Comparison of ENCODE assay signal across 15 cellular contexts in the genomic region with DNA sequence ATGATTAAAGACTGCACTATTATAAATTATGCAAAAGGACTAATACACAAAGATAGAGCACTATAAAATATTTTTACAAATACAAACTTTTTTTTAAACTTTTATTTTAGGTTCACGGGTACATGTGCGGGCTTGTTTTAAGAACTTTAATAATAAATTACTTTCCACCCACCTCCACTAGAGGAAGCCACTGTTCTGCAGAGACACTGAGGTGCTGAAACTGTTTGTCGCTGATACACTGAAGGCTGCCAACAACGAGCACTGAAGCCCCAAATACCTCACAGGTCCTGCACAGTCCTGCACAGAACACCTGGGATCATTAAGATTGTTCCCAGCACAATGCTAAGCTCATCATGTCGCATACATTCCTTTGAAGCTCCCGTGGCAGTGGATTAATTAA. TPM values are rescaled to one million over a fixed set of nuclear protein-coding genes. Genes with fewer than 3 reads are reported as not detected.
DNase-seq lines count a peak whose midpoint lies in the region; ATAC-seq and TF ChIP-seq lines count a peak whose summit lies in the region.
"Had no signal": no experiment of that assay in that cellular context is flagged by ENCODE, and none has a peak within 500 bp of the region (broad histone marks: within the 10 kb centered on the region; RNA-seq: fewer than 3 reads in every experiment).

No MANE protein-coding gene starts in this region.

- peaks cover 74% of the 10 kb centered on the region for H3K36me3 Mint-ChIP-seq in MCF 10A (ENCODE audit: insufficient read depth, unreplicated experiment)
- H3K36me3 Mint-ChIP-seq in naive thymus-derived CD4-positive, alpha-beta T cell: peaks cover 0 to 41% (median 26%) of the 10 kb centered on the region in 5 donors
- peaks cover 29% of the 10 kb centered on the region for H3K36me3 Mint-ChIP-seq in activated CD8-positive, alpha-beta memory T cell treated with anti-CD3 and anti-CD28 coated beads, Interleukin-2, amount 10 ng/mL, durations not matched to agents 7 days and 5 days

- no TSS peak for BruUV-seq in mammary epithelial cell (replicated peaks; lab: Mats Ljungman, UMichigan)
- no TSS peak for BruUV-seq in MCF 10A (replicated peaks; lab: Mats Ljungman, UMichigan)

- TF ChIP-seq CTCF in mammary epithelial cell (conservative IDR thresholded peaks at IDR 0.05 in 1 of 2, IDR thresholded peaks at IDR 0.05 in 1 of 2; ENCODE audit: extremely low read depth in 1 of 2, insufficient read depth in 1 of 2, low read depth in 1 of 2, low read length in 2 of 2) (peak; percentile 24 to 53), MCF 10A (IDR thresholded peaks at IDR 0.05; ENCODE audit: unreplicated experiment) (no peak), GM13977 (IDR thresholded peaks at IDR 0.05; ENCODE audit: extremely low read depth, insufficient read depth, missing control alignments) (peak; percentile 10)

- 0 out of 3 replicates have a peak, but pooled peaks have one; percentile 17 for ATAC-seq in SK-N-SH treated with all-trans-retinoic acid at 6 μM for 48 hours
- peak; percentile 75 for ATAC-seq in naive thymus-derived CD4-positive, alpha-beta T cell
- ATAC-seq in activated CD8-positive, alpha-beta memory T cell treated with anti-CD3 and anti-CD28 coated beads, Interleukin-2, amount 10 ng/mL, durations not matched to agents 7 days and 5 days: no peak
- ATAC-seq: Panc1 had no signal

- H3K36me3 ChIP-seq in mammary epithelial cell (ENCODE audit: insufficient read depth, low read length): peaks cover 4% of the 10 kb centered on the region
- H3K36me3 ChIP-seq in naive thymus-derived CD4-positive, alpha-beta T cell (ENCODE audit: control insufficient read depth in 2 of 3, insufficient read depth in 3 of 3, low read length in 3 of 3): peaks cover 0 to 12% (median 4%) of the 10 kb centered on the region in 3 experiments

- H3K4me1 ChIP-seq in mammary epithelial cell (ENCODE audit: insufficient read depth, low read length): peaks cover 5% of the 10 kb centered on the region
- peaks cover 0 to 1% of the 10 kb centered on the region in 2 donors for H3K4me1 ChIP-seq in naive thymus-derived CD4-positive, alpha-beta T cell (ENCODE audit: control insufficient read depth in 2 of 2, insufficient read depth in 2 of 2, low read length in 2 of 2)
- H3K4me1 ChIP-seq: Caco-2 had no signal

- no peaks in the 10 kb centered on the region for H3K79me2 ChIP-seq in mammary epithelial cell (ENCODE audit: insufficient read depth, low read length)

- H3K4me2 ChIP-seq in mammary epithelial cell (ENCODE audit: insufficient read depth, low read depth, low read length): peak overlapping the region; percentile 47
- H3K4me2 ChIP-seq: BLaER1 treated with 17β-estradiol and CSF1 and Interleukin-3, amounts not matched to agents 10 nM and 100 nM had no signal

- CTCF ChIA-PET in mammary epithelial cell (lab: Charles Lee; ENCODE audit: low non-redundant PET): no interaction called here
- CTCF ChIA-PET in MCF 10A (lab: Yijun Ruan, JAX): interaction anchor here (0.7 to 3.9 kb wide), 9 partner anchors 9 to 690 kb away, joined by 3 to 14 read pairs (median 3); no protein-coding TSS in a partner anchor
- CTCF ChIA-PET in naive thymus-derived CD4-positive, alpha-beta T cell (lab: Charles Lee): interaction anchor here (0.7 to 2.1 kb wide), 5 partner anchors 12 to 687 kb away, joined by 3 to 46 read pairs (median 8); no protein-coding TSS in a partner anchor
- CTCF ChIA-PET in activated CD8-positive, alpha-beta memory T cell treated with anti-CD3 and anti-CD28 coated beads, Interleukin-2, amount 10 ng/mL, durations not matched to agents 7 days and 5 days (lab: Charles Lee): no interaction called here

- POLR2A ChIA-PET in MCF 10A (lab: Yijun Ruan, JAX): interaction anchor here (1.0 to 4.1 kb wide), 2 partner anchors 9 to 20 kb away, joined by 3 to 30 read pairs; a partner anchor contains a TSS
- POLR2A ChIA-PET in naive thymus-derived CD4-positive, alpha-beta T cell (lab: Charles Lee): interaction anchor here (0.7 to 3.4 kb wide), 7 partner anchors 9 to 1476 kb away, joined by 3 to 69 read pairs (median 3); a partner anchor contains a TSS

- no peaks in the 10 kb centered on the region for H3K27me3 ChIP-seq in mammary epithelial cell (ENCODE audit: insufficient read depth, low read length)
- no peaks in the 10 kb centered on the region for H3K27me3 ChIP-seq in naive thymus-derived CD4-positive, alpha-beta T cell (ENCODE audit: control insufficient read depth in 2 of 2, insufficient read depth in 2 of 2, low read length in 2 of 2)
- H3K27me3 ChIP-seq: BLaER1 treated with 17β-estradiol and CSF1 and Interleukin-3, amounts not matched to agents 10 nM and 100 nM had no signal

- H2AFZ ChIP-seq in mammary epithelial cell (ENCODE audit: low read depth, low read length): peak overlapping the region; percentile 56

- intact Hi-C loops in mammary epithelial cell (cut with micrococcal nuclease): loop anchor here (1.0 to 10.0 kb wide), 3 partner anchors 84 to 690 kb away; a partner anchor contains a TSS
- intact Hi-C loops in MCF 10A (cut with micrococcal nuclease): no loop called here
- intact Hi-C loops in naive thymus-derived CD4-positive, alpha-beta T cell (cut with micrococcal nuclease): loop anchor here (1.0 to 10.0 kb wide), 3 partner anchors 16 to 778 kb away; a partner anchor contains a TSS

- H3K4me3 Mint-ChIP-seq in MCF 10A (ENCODE audit: unreplicated experiment): no peak overlapping the region
- H3K4me3 Mint-ChIP-seq in naive thymus-derived CD4-positive, alpha-beta T cell: no peak overlapping the region
- no peak overlapping the region for H3K4me3 Mint-ChIP-seq in activated CD8-positive, alpha-beta memory T cell treated with anti-CD3 and anti-CD28 coated beads, Interleukin-2, amount 10 ng/mL, durations not matched to agents 7 days and 5 days

- H4K20me1 ChIP-seq in mammary epithelial cell (ENCODE audit: insufficient read depth, low read length): no peaks in the 10 kb centered on the region

- dilution Hi-C loops in mammary epithelial cell (cut with HindIII; ENCODE audit: low sequenced_read_pairs): no loop called here

- no peak overlapping the region for H3K4me3 ChIP-seq in mammary epithelial cell (replicated peaks in 1 of 3; ENCODE audit: insufficient read depth in 1 of 3, low read depth in 2 of 3, low read length in 3 of 3)
- H3K4me3 ChIP-seq in naive thymus-derived CD4-positive, alpha-beta T cell (ENCODE audit: low read length): no peak overlapping the region
- H3K4me3 ChIP-seq: BLaER1 treated with 17β-estradiol and CSF1 and Interleukin-3, amounts not matched to agents 10 nM and 100 nM had no signal

- in situ Hi-C loops in mammary epithelial cell (cut with MboI; ENCODE audit: low sequenced_read_pairs in 2 of 2): no loop called here
- in situ Hi-C loops in GM13977 (cut with MboI; ENCODE audit: low pct_unique_long_range_greater_than_20kb, low sequenced_read_pairs, unreplicated experiment): no loop called here

- no peak overlapping the region for H3K9ac ChIP-seq in mammary epithelial cell (ENCODE audit: insufficient read depth, low read length)
- H3K9ac ChIP-seq: BLaER1 treated with 17β-estradiol and CSF1 and Interleukin-3, amounts not matched to agents 10 nM and 100 nM had no signal

- no peaks in the 10 kb centered on the region for H3K27me3 Mint-ChIP-seq in MCF 10A (ENCODE audit: insufficient read depth, unreplicated experiment)
- H3K27me3 Mint-ChIP-seq in naive thymus-derived CD4-positive, alpha-beta T cell: no peaks in the 10 kb centered on the region
- no peaks in the 10 kb centered on the region for H3K27me3 Mint-ChIP-seq in activated CD8-positive, alpha-beta memory T cell treated with anti-CD3 and anti-CD28 coated beads, Interleukin-2, amount 10 ng/mL, durations not matched to agents 7 days and 5 days

- H3K9me3 Mint-ChIP-seq in MCF 10A (ENCODE audit: unreplicated experiment): no peaks in the 10 kb centered on the region
- peaks cover 0 to 4% (median 0%) of the 10 kb centered on the region in 11 donors for H3K9me3 Mint-ChIP-seq in naive thymus-derived CD4-positive, alpha-beta T cell
- no peaks in the 10 kb centered on the region for H3K9me3 Mint-ChIP-seq in activated CD8-positive, alpha-beta memory T cell treated with anti-CD3 and anti-CD28 coated beads, Interleukin-2, amount 10 ng/mL, durations not matched to agents 7 days and 5 days (ENCODE audit: low read depth)

- peak overlapping the region; percentile 40 for H3K27ac ChIP-seq in mammary epithelial cell (ENCODE audit: insufficient read depth, low read depth, low read length)
- H3K27ac ChIP-seq in naive thymus-derived CD4-positive, alpha-beta T cell (ENCODE audit: low read depth, low read length): peak overlapping the region; percentile 32
- H3K27ac ChIP-seq: BLaER1 treated with 17β-estradiol and CSF1 and Interleukin-3, amounts not matched to agents 10 nM and 100 nM had no signal

- 33% methylated on average over 6 of the region's 6 CpGs for WGBS in mammary epithelial cell (ENCODE audit: low coverage, missing lambda C conversion rate)

- H3K27ac Mint-ChIP-seq in MCF 10A (ENCODE audit: low read depth, unreplicated experiment): no peak overlapping the region
- peak overlapping the region in 8 of 9 donors; percentile 65 to 96 (median 85) for H3K27ac Mint-ChIP-seq in naive thymus-derived CD4-positive, alpha-beta T cell
- H3K27ac Mint-ChIP-seq in activated CD8-positive, alpha-beta memory T cell treated with anti-CD3 and anti-CD28 coated beads, Interleukin-2, amount 10 ng/mL, durations not matched to agents 7 days and 5 days: no peak overlapping the region

- H3K9me3 ChIP-seq in mammary epithelial cell (replicated peaks; ENCODE audit: insufficient read depth, low read length): no peaks in the 10 kb centered on the region
- H3K9me3 ChIP-seq in naive thymus-derived CD4-positive, alpha-beta T cell (ENCODE audit: control insufficient read depth in 2 of 3, low read length in 3 of 3): no peaks in the 10 kb centered on the region
- H3K9me3 ChIP-seq: Caco-2 had no signal

- peaks cover 5% of the 10 kb centered on the region for H3K4me1 Mint-ChIP-seq in MCF 10A (ENCODE audit: insufficient read depth, unreplicated experiment)
- peaks cover 8 to 32% (median 18%) of the 10 kb centered on the region in 7 donors for H3K4me1 Mint-ChIP-seq in naive thymus-derived CD4-positive, alpha-beta T cell
- H3K4me1 Mint-ChIP-seq in activated CD8-positive, alpha-beta memory T cell treated with anti-CD3 and anti-CD28 coated beads, Interleukin-2, amount 10 ng/mL, durations not matched to agents 7 days and 5 days: peaks cover 4% of the 10 kb centered on the region

- DNase-seq in mammary epithelial cell (peak; percentile 34), MCF 10A (ENCODE audit: unreplicated experiment) (no peak), GM13977 (ENCODE audit: low spot score) (no peak), H4 (ENCODE audit: low spot score) (no peak), cerebellar cortex (ENCODE audit: low spot score) (no peak)
- DNase-seq in naive thymus-derived CD4-positive, alpha-beta T cell: peak in 7 of 9 donors; percentile 25 to 69 (median 54)
- no peak for DNase-seq in activated CD8-positive, alpha-beta memory T cell treated with anti-CD3 and anti-CD28 coated beads, Interleukin-2, amount 10 ng/mL, durations not matched to agents 7 days and 5 days
- DNase-seq: Caco-2, NCI-H1092 treated with DMSO at 0.1 percent for 48 hours, NCI-H1694, NCI-H69, SHP77 had no signal

RNA-seq across cellular contexts. Expression of a gene that starts 19.9 kb away (rescaled TPM):
- total RNA-seq in mammary epithelial cell (10 to 100 TPM; 10.3 to 43.4 TPM), MCF 10A (2022) (114 and 115 TPM in 2 replicates)
- polyA plus RNA-seq in mammary epithelial cell: 26.0 TPM
- polyA minus RNA-seq in mammary epithelial cell: 6.5 TPM
- 10 to 100 TPM in 4 of 5 experiments, 1 to 10 TPM in 1; 9.5 to 47.3 (median 18.5) TPM for total RNA-seq in naive thymus-derived CD4-positive, alpha-beta T cell
- polyA plus RNA-seq in naive thymus-derived CD4-positive, alpha-beta T cell: 10 to 100 TPM; 31.6 to 52.7 TPM
- 10 to 100 TPM; 42.4 to 43.0 TPM for total RNA-seq in activated CD8-positive, alpha-beta memory T cell treated with anti-CD3 and anti-CD28 coated beads, Interleukin-2, amount 10 ng/mL, durations not matched to agents 7 days and 5 days
- total RNA-seq in H4 (2014; rRNA removed; shearing (Covaris generic)): 103 and 123 TPM in 2 replicates

Comparison
In these comparisons a context has a peak if more than half of its experiments do, and no peak if none do; other contexts are left out.
1. DNase-seq: peak in mammary epithelial cell (single experiment) and naive thymus-derived CD4-positive, alpha-beta T cell (7 of 9); none in MCF 10A (single experiment), GM13977 (single experiment), activated CD8-positive, alpha-beta memory T cell treated with anti-CD3 and anti-CD28 coated beads, Interleukin-2, amount 10 ng/mL, durations not matched to agents 7 days and 5 days (single experiment), H4 (single experiment) and cerebellar cortex (single experiment).
2. CTCF ChIA-PET loops: an anchor here in MCF 10A (0.7 to 3.9 kb wide) and naive thymus-derived CD4-positive, alpha-beta T cell (0.7 to 2.1 kb wide); none called in mammary epithelial cell and activated CD8-positive, alpha-beta memory T cell treated with anti-CD3 and anti-CD28 coated beads, Interleukin-2, amount 10 ng/mL, durations not matched to agents 7 days and 5 days.
3. H3K27ac Mint-ChIP-seq: peak in naive thymus-derived CD4-positive, alpha-beta T cell (8 of 9); none in MCF 10A (single experiment) and activated CD8-positive, alpha-beta memory T cell treated with anti-CD3 and anti-CD28 coated beads, Interleukin-2, amount 10 ng/mL, durations not matched to agents 7 days and 5 days (single experiment).